1 cellular context compared by ENCODE assay signal in genomic region chr3:53254810-53255359, GRCh38.
A peak's percentile ranks its signal among the peaks of the same experiment; 100 is the strongest.
TF ChIP-seq lines count a peak whose summit lies in the region.

No MANE protein-coding gene starts in this region.

TF ChIP-seq in GM12878, 131 proteins besides CTCF, POLR2A, EP300 and RAD21 (continued from another document):
- 0 out of 2 replicates have a peak, but pooled peaks have one; percentile 43 for TF ChIP-seq E2F4 (IDR thresholded peaks at IDR 0.05; ENCODE audit: low read depth, low read length)
- peak in 1 of 2 experiments; percentile 39; a peak in 2 of 4 replicates for TF ChIP-seq BHLHE40 (IDR thresholded peaks at IDR 0.05; ENCODE audit: borderline replicate concordance in 1 of 2, low read depth in 2 of 2, low read length in 1 of 2)
- no peak for TF ChIP-seq REST (IDR thresholded peaks at IDR 0.05; ENCODE audit: low read depth, low read length)
- TF ChIP-seq RELB (IDR thresholded peaks at IDR 0.05; ENCODE audit: low read depth) = peak; percentile 54; the same call in 1 of the 2 replicates
- TF ChIP-seq SIN3A (IDR thresholded peaks at IDR 0.05; ENCODE audit: low read depth, low read length) = peak; percentile 43; the same call in 1 of the 2 replicates
- TF ChIP-seq ZNF384 (IDR thresholded peaks at IDR 0.05; ENCODE audit: borderline replicate concordance, low read depth, low read length) = no peak
- TF ChIP-seq NR2F1 (conservative IDR thresholded peaks at IDR 0.05) = peak; percentile 53; the same call in 1 of the 2 replicates
TF ChIP-seq in GM12878: peak in this region for 15.
